Comparison of ENCODE assay signal across 1 cellular context in the genomic region with DNA sequence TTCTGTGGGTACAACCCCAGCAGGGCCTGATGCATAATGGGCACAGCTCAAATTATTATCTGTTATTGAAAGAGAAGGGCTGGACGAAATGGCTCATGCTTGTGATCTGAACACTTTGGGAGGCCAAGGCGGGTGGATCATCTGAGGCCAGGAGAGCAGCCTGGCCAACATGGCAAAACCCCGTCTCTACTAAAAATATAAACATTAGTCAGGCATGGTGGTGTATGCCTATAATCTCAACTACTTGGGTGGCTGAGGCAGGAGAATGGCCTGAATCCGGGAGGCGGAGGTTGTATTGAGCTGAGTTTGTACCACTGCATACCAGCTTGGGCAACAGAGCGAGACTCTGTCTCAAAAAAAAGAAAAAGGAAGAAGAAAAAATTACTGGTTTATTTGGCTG.
TF ChIP-seq lines count a peak whose summit lies in the region.

No MANE protein-coding gene starts in this region.

TF ChIP-seq in H1, 55 proteins besides CTCF, POLR2A, EP300 and RAD21:
- TF ChIP-seq TCF12 (IDR thresholded peaks at IDR 0.05; ENCODE audit: low read depth, low read length) (no peak), SP4 (IDR thresholded peaks at IDR 0.05; ENCODE audit: low read length) (no peak), CHD2 (IDR thresholded peaks at IDR 0.05; ENCODE audit: low read length) (no peak), YY1 (IDR thresholded peaks at IDR 0.05; ENCODE audit: low read depth, low read length) (no peak), E2F6 (IDR thresholded peaks at IDR 0.05) (no peak), POLR2AphosphoS5 (IDR thresholded peaks at IDR 0.05; ENCODE audit: low read depth, low read length) (no peak), SRF (IDR thresholded peaks at IDR 0.05; ENCODE audit: low read depth, low read length) (no peak)
